1 cellular context compared by ENCODE assay signal in the genomic region with DNA sequence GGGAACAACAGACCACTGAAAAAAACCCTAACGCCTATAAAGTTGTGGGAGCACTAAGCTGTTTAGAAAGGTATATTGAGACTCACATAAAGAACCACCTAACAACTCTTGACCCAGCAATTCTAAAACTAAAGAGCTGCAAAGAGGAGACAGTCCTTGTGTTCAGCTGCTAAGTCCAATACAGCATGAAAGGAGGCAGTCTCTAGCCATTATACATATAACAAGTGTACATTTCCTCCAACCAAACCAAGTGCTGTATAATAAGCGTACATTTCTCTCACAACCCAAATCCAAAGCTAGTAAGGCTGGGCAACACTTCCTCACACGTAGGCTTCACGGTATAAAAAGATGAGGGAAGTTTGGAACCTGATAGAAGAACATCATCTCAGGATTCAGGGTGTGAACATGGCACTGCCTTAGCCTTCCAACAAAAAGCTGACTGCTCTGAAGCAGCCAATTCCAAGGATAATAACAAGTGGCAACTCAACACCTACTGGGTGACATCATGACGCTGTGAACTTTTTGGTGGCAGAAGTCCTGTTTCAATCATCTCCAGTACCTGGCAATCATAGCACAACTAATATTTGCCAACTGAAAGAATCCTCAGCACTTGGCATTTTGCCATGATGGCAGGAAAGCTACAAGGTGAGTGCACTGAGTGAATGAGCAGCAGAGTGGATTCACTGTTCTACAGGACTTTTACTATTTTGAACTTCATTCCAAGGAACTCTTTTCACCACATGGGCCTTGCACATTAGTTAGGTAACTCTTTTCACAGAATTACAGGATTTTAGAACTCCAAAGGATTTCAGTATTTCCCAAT.
TF ChIP-seq lines count a peak whose summit lies in the region.

No MANE protein-coding gene starts in this region.

TF ChIP-seq in A549, 52 proteins besides CTCF, POLR2A, EP300 and RAD21 (continued from another document):
- no peak for TF ChIP-seq CHD2 (IDR thresholded peaks at IDR 0.05; ENCODE audit: low read length, partially characterized antibody)
- TF ChIP-seq FOSB (CRISPR knock-in tag; IDR thresholded peaks at IDR 0.05) = no peak
- no peak for TF ChIP-seq MYC (IDR thresholded peaks at IDR 0.05; ENCODE audit: borderline replicate concordance, low read length)
- TF ChIP-seq, protein P1, sequence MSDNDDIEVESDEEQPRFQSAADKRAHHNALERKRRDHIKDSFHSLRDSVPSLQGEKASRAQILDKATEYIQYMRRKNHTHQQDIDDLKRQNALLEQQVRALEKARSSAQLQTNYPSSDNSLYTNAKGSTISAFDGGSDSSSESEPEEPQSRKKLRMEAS (IDR thresholded peaks at IDR 0.05) = no peak
- TF ChIP-seq JUNB (IDR thresholded peaks at IDR 0.05) = no peak
